22 cellular contexts compared by ENCODE assay signal in genomic region chr6:154890874-154891273, GRCh38.
"Had no signal": no experiment of that assay in that cellular context is flagged by ENCODE, and none has a peak within 500 bp of the region (broad histone marks: within the 10 kb centered on the region; RNA-seq: fewer than 3 reads in every experiment).

No MANE protein-coding gene starts in this region.

- H3K4me2 ChIP-seq: SK-N-SH had no signal

- H3K27me3 ChIP-seq: Peyer's patch, SJCRH30 had no signal

- H3K4me1 ChIP-seq: SJCRH30 had no signal

- H3K36me3 ChIP-seq: Peyer's patch, SJCRH30 had no signal

- DNase-seq: activated CD4-positive, alpha-beta T cell treated with anti-CD3 and anti-CD28 coated beads for 4 hours; activated CD4-positive, alpha-beta T cell treated with anti-CD3 and anti-CD28 coated beads, Interleukin-2, amount 50 U/mL, for 4 hours; activated CD8-positive, alpha-beta memory T cell treated with anti-CD3 and anti-CD28 coated beads for 24 hours; activated T-cell treated with anti-CD3 and anti-CD28 coated beads, Interleukin-2, amount 50 U/mL, for 72 hours; IMR-90; Kasumi-1; KBM-7; NCI-H1105 treated with DMSO at 0.1 percent for 48 hours; NCI-H1436 treated with DMSO at 0.1 percent for 48 hours; NCI-H187; NCI-H2081; NCI-H510A treated with DMSO at 0.1 percent for 48 hours; NCI-H69; NK-92 treated with Interleukin-12 subunit alpha and Interleukin-12 subunit beta, amount 100 ng/mL, for 24 hours; Peyer's patch; Right ventricle myocardium superior; SJCRH30; SK-N-SH; T-helper 1 cell had no signal

- H3K9me2 ChIP-seq: SK-N-SH had no signal

- H3K9me3 ChIP-seq: Peyer's patch, SJCRH30, SK-N-SH had no signal

- H3K4me3 ChIP-seq: Peyer's patch, SJCRH30 had no signal

- H3K27ac Mint-ChIP-seq: activated naive CD4-positive, alpha-beta T cell treated with anti-CD3 and anti-CD28 coated beads, Interleukin-2, amount 50 U/mL, for 24 hours; activated T-cell treated with anti-CD3 and anti-CD28 coated beads, Interleukin-2, amount 50 U/mL, for 72 hours had no signal

- H3K4me3 Mint-ChIP-seq: activated naive CD4-positive, alpha-beta T cell treated with anti-CD3 and anti-CD28 coated beads, Interleukin-2, amount 50 U/mL, for 24 hours; activated T-cell treated with anti-CD3 and anti-CD28 coated beads, Interleukin-2, amount 50 U/mL, for 72 hours had no signal

- H3K27ac ChIP-seq: RWPE1, SJCRH30, VCaP had no signal

- H3K9me3 Mint-ChIP-seq: activated naive CD4-positive, alpha-beta T cell treated with anti-CD3 and anti-CD28 coated beads, Interleukin-2, amount 50 U/mL, for 24 hours; activated T-cell treated with anti-CD3 and anti-CD28 coated beads, Interleukin-2, amount 50 U/mL, for 72 hours had no signal

- ATAC-seq: activated T-cell treated with anti-CD3 and anti-CD28 coated beads, Interleukin-2, amount 50 U/mL, for 72 hours had no signal

- H3K9ac ChIP-seq: SK-N-SH had no signal

- H3K27me3 Mint-ChIP-seq: activated naive CD4-positive, alpha-beta T cell treated with anti-CD3 and anti-CD28 coated beads, Interleukin-2, amount 50 U/mL, for 24 hours had no signal
